Comparison of ENCODE assay signal across 16 cellular contexts in the genomic region with DNA sequence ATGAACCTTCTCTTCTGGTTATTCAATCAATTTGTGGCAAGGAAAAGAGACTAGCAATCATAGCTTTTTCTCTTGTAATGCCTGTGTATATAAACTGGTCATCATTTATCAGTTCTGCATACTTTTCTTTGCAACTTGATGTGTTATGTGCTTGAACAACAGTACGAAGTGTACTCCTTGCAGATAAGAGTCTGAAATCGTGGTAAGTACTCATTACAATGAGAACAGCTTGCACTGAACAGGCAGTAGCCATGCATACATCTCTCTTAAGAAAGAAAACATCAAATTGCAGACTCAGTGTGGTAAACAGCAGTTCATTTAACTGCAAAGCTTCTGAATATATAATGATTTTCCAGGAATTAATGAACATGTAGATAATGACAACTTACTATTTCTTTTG.
DNase-seq lines count a peak whose midpoint lies in the region; ATAC-seq, FAIRE-seq and TF ChIP-seq lines count a peak whose summit lies in the region.
"Had no signal": no experiment of that assay in that cellular context is flagged by ENCODE, and none has a peak within 500 bp of the region (broad histone marks: within the 10 kb centered on the region; RNA-seq: fewer than 3 reads in every experiment).

No MANE protein-coding gene starts in this region.

- H3K9me3 ChIP-seq in Caco-2 (no peaks in the 10 kb centered on the region), keratinocyte (ENCODE audit: control insufficient read depth, low read depth, low read length) (no peaks in the 10 kb centered on the region), testis (no peaks in the 10 kb centered on the region), pancreas (no peaks in the 10 kb centered on the region)

- H3K4me3 Mint-ChIP-seq in Caco-2 (ENCODE audit: unreplicated experiment), result no peak overlapping the region
- H3K4me3 Mint-ChIP-seq: B cell; CD4-positive, alpha-beta T cell; GM23338 had no signal

- H3K9me1 ChIP-seq in keratinocyte (ENCODE audit: control insufficient read depth, extremely low read depth, insufficient read depth, low read length), result no peaks in the 10 kb centered on the region

- H3K79me2 ChIP-seq in keratinocyte (ENCODE audit: control insufficient read depth, insufficient read depth, low read length), result no peaks in the 10 kb centered on the region

- FAIRE-seq in keratinocyte (lab: Jason Lieb, UNC) (peak; percentile 13), pancreas (lab: Jason Lieb, UNC) (no peak)
- FAIRE-seq: A204.1, GM12892 had no signal

- peaks cover 7% of the 10 kb centered on the region for H3K36me3 Mint-ChIP-seq in Caco-2 (ENCODE audit: insufficient read depth, unreplicated experiment)

- POLR2A ChIA-PET in Caco-2 (lab: Charles Lee), result no interaction called here

- intact Hi-C loops in Caco-2 (cut with micrococcal nuclease; ENCODE audit: unreplicated experiment), result no loop called here
- intact Hi-C loops in testis (cut with DNase I; ENCODE audit: low total_unique reads), result no loop called here
- intact Hi-C loops in pancreas (cut with DNase I), result no loop called here

- H3K27me3 Mint-ChIP-seq in Caco-2 (ENCODE audit: insufficient read depth, unreplicated experiment), result no peaks in the 10 kb centered on the region
- H3K27me3 Mint-ChIP-seq: B cell had no signal

- H3K27me3 ChIP-seq in Caco-2 (replicated peaks; ENCODE audit: control insufficient read depth, insufficient read depth, low read length) (no peaks in the 10 kb centered on the region), keratinocyte (ENCODE audit: control insufficient read depth, extremely low read depth, insufficient read depth, low read length) (no peaks in the 10 kb centered on the region), testis (no peaks in the 10 kb centered on the region), pancreas (no peaks in the 10 kb centered on the region)

- H3K36me3 ChIP-seq in Caco-2 (ENCODE audit: control insufficient read depth, insufficient read depth, low read length), result no peaks in the 10 kb centered on the region
- H3K36me3 ChIP-seq in keratinocyte (ENCODE audit: control insufficient read depth in 2 of 2, extremely low read depth in 1 of 2, insufficient read depth in 2 of 2, low read length in 2 of 2), result no peaks in the 10 kb centered on the region
- H3K36me3 ChIP-seq in testis (ENCODE audit: low read depth, missing control alignments), result no peaks in the 10 kb centered on the region
- no peaks in the 10 kb centered on the region for H3K36me3 ChIP-seq in pancreas

- 17 to 31% methylated on average over 2 of the region's 2 CpGs for WGBS in testis, 2 donors
- 28 to 32% methylated on average over 2 of the region's 2 CpGs for WGBS in pancreas, 2 donors

- H3K4me1 ChIP-seq in Caco-2, result peaks cover 71% of the 10 kb centered on the region
- H3K4me1 ChIP-seq in keratinocyte (ENCODE audit: control insufficient read depth, extremely low read depth, insufficient read depth, low read length), result peaks cover 18% of the 10 kb centered on the region
- H3K4me1 ChIP-seq in testis, result peaks cover 26% of the 10 kb centered on the region
- H3K4me1 ChIP-seq in pancreas, result no peaks in the 10 kb centered on the region

- TF ChIP-seq CTCF in Caco-2 (IDR thresholded peaks at IDR 0.05; ENCODE audit: insufficient read depth in 1 of 2, low read depth in 1 of 2, low read length in 1 of 2, severe bottlenecking in 1 of 2, unreplicated experiment in 1 of 2), result no peak
- TF ChIP-seq CTCF in keratinocyte (optimal IDR thresholded peaks at IDR 0.05 in 1 of 3, IDR thresholded peaks at IDR 0.05 in 1 of 3, conservative IDR thresholded peaks at IDR 0.05 in 1 of 3; ENCODE audit: extremely low read depth in 1 of 3, insufficient read depth in 2 of 3, low read length in 3 of 3), result no peak
- TF ChIP-seq CTCF in testis (IDR thresholded peaks at IDR 0.05), result no peak
- no peak for TF ChIP-seq CTCF in pancreas (IDR thresholded peaks at IDR 0.05)

- H3K4me3 ChIP-seq in Caco-2 (ENCODE audit: low read depth, low read length) (no peak overlapping the region), keratinocyte (ENCODE audit: control insufficient read depth in 2 of 3, extremely low read depth in 1 of 3, insufficient read depth in 2 of 3, low read depth in 1 of 3, low read length in 3 of 3) (no peak overlapping the region), testis (no peak overlapping the region), pancreas (no peak overlapping the region)
- H3K4me3 ChIP-seq: GM23338 had no signal

- H3K27ac ChIP-seq in keratinocyte (ENCODE audit: control insufficient read depth, insufficient read depth, low read length), result no peak overlapping the region
- H3K27ac ChIP-seq in testis, result peak overlapping the region; percentile 71 to 83
- H3K27ac ChIP-seq in pancreas, result no peak overlapping the region

- CTCF ChIA-PET in Caco-2 (lab: Charles Lee), result interaction anchor here (1.7 kb wide), 1 partner anchor 9 kb away, joined by 5 read pairs; no protein-coding TSS in a partner anchor

- no peaks in the 10 kb centered on the region for H3K9me3 Mint-ChIP-seq in Caco-2 (ENCODE audit: unreplicated experiment)
- H3K9me3 Mint-ChIP-seq: CD4-positive, alpha-beta T cell; GM23338 had no signal

- no peak for TF ChIP-seq POLR2A in testis (IDR thresholded peaks at IDR 0.05)

- H2AFZ ChIP-seq in keratinocyte (ENCODE audit: control insufficient read depth, low read length), result no peak overlapping the region
- H2AFZ ChIP-seq: GM23338 had no signal

- H3K9ac ChIP-seq in keratinocyte (ENCODE audit: control insufficient read depth, extremely low read depth, insufficient read depth, low read length), result no peak overlapping the region

- peaks cover 47% of the 10 kb centered on the region for H3K4me1 Mint-ChIP-seq in Caco-2 (ENCODE audit: low read depth, unreplicated experiment)
- H3K4me1 Mint-ChIP-seq: B cell had no signal

- peak overlapping the region; percentile 68 for H3K27ac Mint-ChIP-seq in Caco-2 (ENCODE audit: unreplicated experiment)
- H3K27ac Mint-ChIP-seq: B cell; CD4-positive, alpha-beta T cell; GM23338 had no signal

- no peak for ATAC-seq in pancreas
- ATAC-seq: GM23338 had no signal

- DNase-seq in Caco-2 (no peak), amniotic epithelial cell (ENCODE audit: low read depth) (peak; percentile 90), keratinocyte (ENCODE audit: low read depth, low spot score) (no peak), testis (no peak), HPDE6-E6E7 (ENCODE audit: extremely low spot score) (no peak), NCI-H748 (lab: John Stamatoyannopoulos, UW; ENCODE audit: unreplicated experiment) (no peak), pancreas (no peak)
- DNase-seq: C1 segment of cervical spinal cord; CD4-positive, alpha-beta T cell; DND-41; GDM1; H7 had no signal

- BruUV-seq in Caco-2 (replicated peaks; lab: Mats Ljungman, UMichigan), result no TSS peak

- no peaks in the 10 kb centered on the region for H4K20me1 ChIP-seq in keratinocyte (ENCODE audit: control insufficient read depth, extremely low read depth, insufficient read depth, low read length)

- dilution Hi-C loops in keratinocyte (cut with MboI; ENCODE audit: extremely low pct_ligation_motif_present, low sequenced_read_pairs), result no loop called here

- no peak overlapping the region for H3K4me2 ChIP-seq in keratinocyte (ENCODE audit: control insufficient read depth, extremely low read depth, insufficient read depth, low read depth, low read length)
- H3K4me2 ChIP-seq: GM23338 had no signal

Comparison
In these comparisons a context has a peak if more than half of its experiments do, and no peak if none do; other contexts are left out.
1. H3K27ac ChIP-seq: peak in testis (2 of 2); none in keratinocyte (single experiment) and pancreas (0 of 4).